8 cellular contexts compared by ENCODE assay signal in genomic region chr17:59521465-59522126, GRCh38. TPM values are rescaled to one million over a fixed set of nuclear protein-coding genes. Genes with fewer than 3 reads are reported as not detected.
DNase-seq lines count a peak whose midpoint lies in the region; ATAC-seq and TF ChIP-seq lines count a peak whose summit lies in the region.

No MANE protein-coding gene starts in this region.

- H3K27ac ChIP-seq in HCT116 (ENCODE audit: low read depth, low read length) (no peak overlapping the region), esophagus muscularis mucosa (replicated peaks in 1 of 4) (no peak overlapping the region)

- no peaks in the 10 kb centered on the region for H3K36me3 Mint-ChIP-seq in nephron (ENCODE audit: low read depth)

- BruUV-seq in HCT116 (replicated peaks; lab: Mats Ljungman, UMichigan): no TSS peak

- peaks cover 0 to 10% of the 10 kb centered on the region in 2 experiments; a peak in 2 of 4 replicates for H3K4me1 ChIP-seq in HCT116 (ENCODE audit: control insufficient read depth in 1 of 2, insufficient read depth in 2 of 2, low read length in 2 of 2)
- peaks cover 0 to 10% (median 9%) of the 10 kb centered on the region in 4 donors for H3K4me1 ChIP-seq in esophagus muscularis mucosa

- H3K4me3 Mint-ChIP-seq in nephron: no peak overlapping the region

- POLR2A ChIA-PET in HCT116 (lab: Charles Lee): no interaction called here

- intact Hi-C loops in HCT116 (cut with micrococcal nuclease) (loop anchor here (1.0 to 2.0 kb wide), 2 partner anchors 39 to 338 kb away; no protein-coding TSS in a partner anchor), esophagus muscularis mucosa (cut with DNase I) (loop anchor here (5.0 kb wide), 2 partner anchors 41 to 209 kb away; no protein-coding TSS in a partner anchor)

- 50% methylated on average over 12 of the region's 12 CpGs for WGBS in esophagus muscularis mucosa

- CTCF ChIA-PET in HCT116 (lab: Charles Lee): interaction anchor here (0.7 to 1.8 kb wide), 15 partner anchors 8 to 515 kb away, joined by 3 to 11 read pairs (median 4); no protein-coding TSS in a partner anchor

- peak in 10 of 14 donors; percentile 4 to 44 (median 11) for DNase-seq in C1 segment of cervical spinal cord (lab: John Stamatoyannopoulos, UW)
- peak; percentile 49 for DNase-seq in HCT116 (ENCODE audit: low read depth, low spot score)
- DNase-seq in OCI-M1 (lab: John Stamatoyannopoulos, UW): peak; percentile 79
- DNase-seq in activated T-cell treated with anti-CD3 and anti-CD28 coated beads for 4 hours: peak; percentile 41
- no peak for DNase-seq in esophagus muscularis mucosa (ENCODE audit: extremely low spot score)
- DNase-seq in stromal cell of bone marrow (ENCODE audit: low read depth): peak; percentile 28
- no peak for DNase-seq in NK-92 (lab: John Stamatoyannopoulos, UW; ENCODE audit: unreplicated experiment)

- H3K9me2 ChIP-seq in HCT116 (ENCODE audit: insufficient read depth): no peaks in the 10 kb centered on the region

- H4K20me1 ChIP-seq in HCT116 (ENCODE audit: insufficient read depth): no peaks in the 10 kb centered on the region

- H3K4me3 ChIP-seq in HCT116 (replicated peaks in 1 of 2; ENCODE audit: low read depth in 1 of 2, low read length in 2 of 2) (no peak overlapping the region), esophagus muscularis mucosa (no peak overlapping the region)

- H3K27ac Mint-ChIP-seq in nephron: peak overlapping the region in 2 of 3 experiments; percentile 33 to 71

- H3K79me2 ChIP-seq in HCT116 (ENCODE audit: insufficient read depth, low read length): no peaks in the 10 kb centered on the region

- H2AFZ ChIP-seq in HCT116 (ENCODE audit: low read depth, low read length, poor library complexity, severe bottlenecking): peak overlapping the region; percentile 87

- H3K27me3 ChIP-seq in HCT116 (ENCODE audit: insufficient read depth, low read length) (no peaks in the 10 kb centered on the region), esophagus muscularis mucosa (no peaks in the 10 kb centered on the region)

- H3K9ac ChIP-seq in HCT116 (ENCODE audit: low read length): peak overlapping the region; percentile 22; the same call in 1 of the 2 replicates

- peak; percentile 98 for ATAC-seq in HCT116

- RAD21 ChIA-PET in HCT116 (lab: Charles Lee; ENCODE audit: low non-redundant PET in 1 of 2, low total read pairs in 2 of 2, uncharacterized antibody in 2 of 2, unreplicated experiment in 2 of 2): interaction anchor here in 1 of 2 experiments (1.4 kb wide), 1 partner anchor 211 kb away, joined by 4 read pairs; no protein-coding TSS in a partner anchor

- TF ChIP-seq RAD21 in HCT116 (IDR thresholded peaks at IDR 0.05; ENCODE audit: low read depth): peak; percentile 92

- peak overlapping the region; percentile 39 for H3K4me2 ChIP-seq in HCT116 (ENCODE audit: low read length)

- H3K9me3 ChIP-seq in HCT116 (ENCODE audit: control insufficient read depth in 1 of 2, insufficient read depth in 1 of 2, low read depth in 1 of 2, low read length in 2 of 2): no peaks in the 10 kb centered on the region
- no peaks in the 10 kb centered on the region for H3K9me3 ChIP-seq in esophagus muscularis mucosa

- no peak for TF ChIP-seq EP300 in esophagus muscularis mucosa (IDR thresholded peaks at IDR 0.05)

- peaks cover 7% of the 10 kb centered on the region for H3K27me3 Mint-ChIP-seq in nephron (ENCODE audit: low read depth)

- TF ChIP-seq CTCF in HCT116 (IDR thresholded peaks at IDR 0.05 in 2 of 3, conservative IDR thresholded peaks at IDR 0.05 in 1 of 3; ENCODE audit: borderline replicate concordance in 1 of 3, insufficient read depth in 1 of 3, low read depth in 2 of 3, low read length in 2 of 3) (peak; percentile 82 to 98 (median 96)), esophagus muscularis mucosa (IDR thresholded peaks at IDR 0.05) (peak; percentile 75 to 91 (median 81)), nephron (IDR thresholded peaks at IDR 0.05; ENCODE audit: unreplicated experiment in 3 of 3) (peak; percentile 75 to 86 (median 76))

- no peaks in the 10 kb centered on the region for H3K9me3 Mint-ChIP-seq in nephron

- no peak for TF ChIP-seq POLR2A in HCT116 (IDR thresholded peaks at IDR 0.05; ENCODE audit: borderline replicate concordance, extremely low read depth, insufficient read depth, insufficient read length)
- no peak for TF ChIP-seq POLR2A in esophagus muscularis mucosa (IDR thresholded peaks at IDR 0.05; ENCODE audit: low read depth)

- H3K4me1 Mint-ChIP-seq in nephron: peaks cover 11% of the 10 kb centered on the region

- no peaks in the 10 kb centered on the region for H3K36me3 ChIP-seq in HCT116 (ENCODE audit: control insufficient read depth in 1 of 2, insufficient read depth in 2 of 2, low read length in 2 of 2)
- no peaks in the 10 kb centered on the region for H3K36me3 ChIP-seq in esophagus muscularis mucosa

TF ChIP-seq in HCT116, 20 proteins besides CTCF, POLR2A, EP300 and RAD21:
- no peak for TF ChIP-seq TCF7L2 (IDR thresholded peaks at IDR 0.05; ENCODE audit: borderline replicate concordance, extremely low read depth, insufficient read depth, insufficient read length)
- TF ChIP-seq YY1 (IDR thresholded peaks at IDR 0.05; ENCODE audit: extremely low read depth, insufficient replicate concordance, low read depth, low read length): peak; percentile 40
- no peak for TF ChIP-seq SP1 (IDR thresholded peaks at IDR 0.05; ENCODE audit: low read depth)
- no peak for TF ChIP-seq POLR2AphosphoS5 (IDR thresholded peaks at IDR 0.05; ENCODE audit: low read depth, low read length)
- no peak for TF ChIP-seq ZBTB33 (IDR thresholded peaks at IDR 0.05; ENCODE audit: extremely low read depth, insufficient replicate concordance, low read length)
- no peak for TF ChIP-seq EZH2phosphoT487 (IDR thresholded peaks at IDR 0.05; ENCODE audit: borderline replicate concordance)
- no peak for TF ChIP-seq ZNF274 (IDR thresholded peaks at IDR 0.05; ENCODE audit: low read depth, low read length)

RNA-seq across cellular contexts. Expression of gene DHX40, which starts 43.8 kb away (rescaled TPM):
- total RNA-seq in HCT116 (2021; ENCODE audit: unreplicated experiment) (58.7 TPM), esophagus muscularis mucosa (10 to 100 TPM; 32.4 to 48.0 (median 44.3) TPM)
- polyA plus RNA-seq in HCT116 (2012): 28.1 and 38.5 TPM in 2 replicates

Comparison
In these comparisons a context has a peak if more than half of its experiments do, and no peak if none do; other contexts are left out.
1. DNase-seq: peak in C1 segment of cervical spinal cord (10 of 14), HCT116 (single experiment), OCI-M1 (single experiment), activated T-cell treated with anti-CD3 and anti-CD28 coated beads for 4 hours (single experiment) and stromal cell of bone marrow (single experiment); none in esophagus muscularis mucosa (single experiment) and NK-92 (single experiment).
2. Peak in every context shown above with its lines, with median percentiles within 50 percentile points of each other: CTCF ChIP-seq.